Comparison of ENCODE assay signal across 23 cellular contexts in the genomic region with DNA sequence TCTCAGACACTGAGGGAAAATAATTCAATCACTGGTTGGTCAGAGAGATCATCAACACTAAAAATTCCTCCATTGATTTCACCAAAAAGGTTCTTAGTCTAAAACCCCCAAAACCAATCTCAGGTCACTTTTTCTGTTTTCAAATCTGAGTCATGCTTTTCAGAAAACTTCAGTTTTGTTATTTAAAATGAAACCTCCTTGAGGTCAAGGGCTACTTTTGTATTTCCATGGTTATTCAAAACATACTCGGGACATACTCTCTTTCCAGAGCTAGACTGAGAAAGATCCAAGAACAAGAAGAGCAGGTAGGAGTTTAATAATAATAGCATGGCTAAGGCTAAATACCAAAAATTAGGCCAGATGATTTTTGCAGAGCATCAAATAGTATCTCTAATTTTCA.
"Had no signal": no experiment of that assay in that cellular context is flagged by ENCODE, and none has a peak within 500 bp of the region (broad histone marks: within the 10 kb centered on the region; RNA-seq: fewer than 3 reads in every experiment).

No MANE protein-coding gene starts in this region.

- H3K9me3 Mint-ChIP-seq: activated CD4-positive, alpha-beta memory T cell treated with anti-CD3 and anti-CD28 coated beads, Interleukin-2, amount 10 ng/mL, durations not matched to agents 7 days and 5 days; activated naive CD8-positive, alpha-beta T cell treated with anti-CD3 and anti-CD28 coated beads, Interleukin-2, amount 10 ng/mL, durations not matched to agents 7 days and 5 days; activated T-helper 2 cell treated with anti-CD3 and anti-CD28 coated beads, Interferon-gamma antibody, Interleukin-2, Interleukin-4, amounts not matched to agents 10 μg/mL and 5 μg/mL and 100 μg/mL, durations not matched to agents 14 hours and 24 hours and 36 hours; central memory CD8-positive, alpha-beta T cell; mesothelial cell of epicardium had no signal

- H3K27me3 Mint-ChIP-seq: activated CD4-positive, alpha-beta memory T cell treated with anti-CD3 and anti-CD28 coated beads, Interleukin-2, amount 10 ng/mL, durations not matched to agents 7 days and 5 days; activated naive CD8-positive, alpha-beta T cell treated with anti-CD3 and anti-CD28 coated beads, Interleukin-2, amount 10 ng/mL, durations not matched to agents 7 days and 5 days had no signal

- H3K27ac Mint-ChIP-seq: activated CD4-positive, alpha-beta memory T cell treated with anti-CD3 and anti-CD28 coated beads, Interleukin-2, amount 10 ng/mL, durations not matched to agents 7 days and 5 days; activated CD8-positive, alpha-beta memory T cell treated with anti-CD3 and anti-CD28 coated beads, Interleukin-2, amount 10 ng/mL, durations not matched to agents 7 days and 5 days; activated naive CD8-positive, alpha-beta T cell treated with anti-CD3 and anti-CD28 coated beads, Interleukin-2, amount 10 ng/mL, durations not matched to agents 7 days and 5 days; activated T-helper 2 cell treated with anti-CD3 and anti-CD28 coated beads, Interferon-gamma antibody, Interleukin-2, Interleukin-4, amounts not matched to agents 10 μg/mL and 5 μg/mL and 100 μg/mL, durations not matched to agents 14 hours and 24 hours and 36 hours; mesothelial cell of epicardium; natural killer cell treated with Interleukin-12 subunit alpha and Interleukin-12 subunit beta and Interleukin-15 and Interleukin-18, amount 100 ng/mL, for 72 hours had no signal

- H3K4me3 Mint-ChIP-seq: activated CD4-positive, alpha-beta memory T cell treated with anti-CD3 and anti-CD28 coated beads, Interleukin-2, amount 10 ng/mL, durations not matched to agents 7 days and 5 days; activated CD8-positive, alpha-beta memory T cell treated with anti-CD3 and anti-CD28 coated beads, Interleukin-2, amount 10 ng/mL, durations not matched to agents 7 days and 5 days; activated naive CD8-positive, alpha-beta T cell treated with anti-CD3 and anti-CD28 coated beads, Interleukin-2, amount 10 ng/mL, durations not matched to agents 7 days and 5 days; central memory CD8-positive, alpha-beta T cell; mesothelial cell of epicardium; natural killer cell treated with Interleukin-12 subunit alpha and Interleukin-12 subunit beta and Interleukin-15 and Interleukin-18, amount 100 ng/mL, for 72 hours had no signal

- H3K79me2 ChIP-seq: parathyroid adenoma had no signal

- DNase-seq: activated CD4-positive, alpha-beta memory T cell treated with anti-CD3 and anti-CD28 coated beads, Interleukin-2, amount 10 ng/mL, durations not matched to agents 7 days and 5 days; activated CD4-positive, alpha-beta T cell treated with anti-CD3 and anti-CD28 coated beads for 48 hours; activated CD4-positive, CD25-positive, alpha-beta regulatory T cell; activated CD8-positive, alpha-beta memory T cell treated with anti-CD3 and anti-CD28 coated beads, Interleukin-2, amount 10 ng/mL, durations not matched to agents 7 days and 5 days; activated naive CD4-positive, alpha-beta T cell treated with Interleukin-2 at 50 U/mL for 16 hours; activated naive CD8-positive, alpha-beta T cell treated with anti-CD3 and anti-CD28 coated beads, Interleukin-2, amount 10 ng/mL, durations not matched to agents 7 days and 5 days; gastrocnemius medialis; head of caudate nucleus; left lung; right lobe of liver; stimulated activated CD4-positive, alpha-beta T cell treated with anti-CD3 and anti-CD28 coated beads, Interleukin-12 subunit alpha, Interleukin-12 subunit beta, amount 100 ng/mL, for 4 hours; stimulated activated CD4-positive, alpha-beta T cell treated with anti-CD3 and anti-CD28 coated beads, Interleukin-2, amount 100 ng/mL, for 24 hours; stimulated activated naive CD8-positive, alpha-beta T cell treated with anti-CD3 and anti-CD28 coated beads, Interleukin-15, Interleukin-2, amounts not matched to agents 100 U/mL and 50 U/mL, for 24 hours; substantia nigra; trophoblast cell had no signal

- H2AFZ ChIP-seq: parathyroid adenoma had no signal

- H3K27ac ChIP-seq: ascending aorta, gastrocnemius medialis, left lung, parathyroid adenoma, right lobe of liver, vagina had no signal

- H3K4me1 ChIP-seq: ascending aorta, gastrocnemius medialis, left lung, parathyroid adenoma, right lobe of liver, vagina had no signal

- H3K4me3 ChIP-seq: ascending aorta, coronary artery, gastrocnemius medialis, left lung, right lobe of liver, vagina had no signal

- H3K4me1 Mint-ChIP-seq: activated CD4-positive, alpha-beta memory T cell treated with anti-CD3 and anti-CD28 coated beads, Interleukin-2, amount 10 ng/mL, durations not matched to agents 7 days and 5 days; activated CD8-positive, alpha-beta memory T cell treated with anti-CD3 and anti-CD28 coated beads, Interleukin-2, amount 10 ng/mL, durations not matched to agents 7 days and 5 days; activated naive CD8-positive, alpha-beta T cell treated with anti-CD3 and anti-CD28 coated beads, Interleukin-2, amount 10 ng/mL, durations not matched to agents 7 days and 5 days; central memory CD8-positive, alpha-beta T cell; mesothelial cell of epicardium had no signal

- H3K36me3 ChIP-seq: ascending aorta, gastrocnemius medialis, left lung, right lobe of liver, vagina had no signal

- H3K36me3 Mint-ChIP-seq: activated CD8-positive, alpha-beta memory T cell treated with anti-CD3 and anti-CD28 coated beads, Interleukin-2, amount 10 ng/mL, durations not matched to agents 7 days and 5 days; activated naive CD8-positive, alpha-beta T cell treated with anti-CD3 and anti-CD28 coated beads, Interleukin-2, amount 10 ng/mL, durations not matched to agents 7 days and 5 days; mesothelial cell of epicardium; natural killer cell treated with Interleukin-12 subunit alpha and Interleukin-12 subunit beta and Interleukin-15 and Interleukin-18, amount 100 ng/mL, for 72 hours had no signal

- H3K27me3 ChIP-seq: ascending aorta, gastrocnemius medialis, left lung, right lobe of liver, vagina had no signal

- ATAC-seq: activated CD8-positive, alpha-beta memory T cell treated with anti-CD3 and anti-CD28 coated beads, Interleukin-2, amount 10 ng/mL, durations not matched to agents 7 days and 5 days; gastrocnemius medialis; left lung; natural killer cell treated with Interleukin-12 subunit alpha and Interleukin-12 subunit beta and Interleukin-15 and Interleukin-18, amount 100 ng/mL, for 72 hours; stimulated activated naive CD8-positive, alpha-beta T cell treated with anti-CD3 and anti-CD28 coated beads, Interleukin-15, Interleukin-2, amounts not matched to agents 100 U/mL and 50 U/mL, for 24 hours had no signal
